21 cellular contexts compared by ENCODE assay signal in genomic region chr6:167779993-167780655, GRCh38.
"Had no signal": no experiment of that assay in that cellular context is flagged by ENCODE, and none has a peak within 500 bp of the region (broad histone marks: within the 10 kb centered on the region; RNA-seq: fewer than 3 reads in every experiment).

No MANE protein-coding gene starts in this region.

- H3K4me1 ChIP-seq: foreskin keratinocyte, left lung, lower lobe of right lung had no signal

- H3K27ac ChIP-seq: colonic mucosa, foreskin keratinocyte, heart left ventricle, left lung, lower lobe of right lung, skin epidermis, stomach, thoracic aorta, transverse colon had no signal

- H3K9me3 ChIP-seq: colonic mucosa, heart left ventricle, left lung, lower lobe of right lung, stomach, thoracic aorta, transverse colon had no signal

- H3K27ac Mint-ChIP-seq: endodermal cell, memory B cell, nephron had no signal

- H3K9me3 Mint-ChIP-seq: endodermal cell, memory B cell, nephron had no signal

- H3K4me3 ChIP-seq: colonic mucosa, heart left ventricle, left lung, lower lobe of right lung, skin epidermis, stomach, thoracic aorta, transverse colon had no signal

- H3K27me3 ChIP-seq: colonic mucosa, foreskin keratinocyte, heart left ventricle, left lung, stomach, transverse colon had no signal

- H3K4me1 Mint-ChIP-seq: endodermal cell, memory B cell, nephron had no signal

- FAIRE-seq: endothelial cell of umbilical vein had no signal

- DNase-seq: colonic mucosa; effector CD4-positive, alpha-beta T cell; erythroblast; foreskin keratinocyte; heart left ventricle; hippocampal formation; left lung; lower lobe of right lung; midbrain; stimulated activated CD4-positive, alpha-beta T cell treated with anti-CD3 and anti-CD28 coated beads, Interleukin-12 subunit alpha, Interleukin-12 subunit beta, amount 100 ng/mL, for 4 hours; stimulated activated naive CD4-positive, alpha-beta T cell; stomach; substantia nigra; transverse colon had no signal

- H3K36me3 ChIP-seq: colonic mucosa, heart left ventricle, left lung, lower lobe of right lung, stomach, thoracic aorta, transverse colon had no signal

- H3K4me3 Mint-ChIP-seq: endodermal cell, memory B cell, nephron had no signal

- ATAC-seq: foreskin keratinocyte, heart left ventricle, left lung, lower lobe of right lung, sciatic nerve had no signal
